In the genomic region with DNA sequence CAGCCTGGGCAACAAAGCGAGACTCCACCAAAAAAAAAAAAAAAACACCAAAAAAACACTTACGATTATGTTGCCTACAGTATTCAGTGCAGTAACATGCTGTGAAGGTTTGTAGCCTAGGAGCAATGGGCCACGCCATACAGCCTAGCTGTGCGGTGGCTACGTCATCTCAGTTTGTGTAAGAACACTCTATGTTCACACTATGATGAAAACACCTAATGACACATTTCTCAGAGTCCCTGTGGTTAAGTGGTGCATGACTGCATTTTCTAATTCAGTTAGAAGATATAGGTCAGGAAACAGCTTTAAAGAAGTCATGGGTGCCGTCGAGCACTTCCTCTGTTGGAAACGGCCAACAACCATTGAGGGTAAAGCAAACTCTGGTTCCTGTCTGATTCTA, we compare ENCODE assay signal across 17 cellular contexts.
DNase-seq lines count a peak whose midpoint lies in the region; ATAC-seq, FAIRE-seq and TF ChIP-seq lines count a peak whose summit lies in the region.
"Had no signal": no experiment of that assay in that cellular context is flagged by ENCODE, and none has a peak within 500 bp of the region (broad histone marks: within the 10 kb centered on the region; RNA-seq: fewer than 3 reads in every experiment).

No MANE protein-coding gene starts in this region.

- H3K9me3 Mint-ChIP-seq in activated B cell treated with CpG ODN at 0.5 μM for 24 hours: no peaks in the 10 kb centered on the region
- no peaks in the 10 kb centered on the region for H3K9me3 Mint-ChIP-seq in natural killer cell treated with Interleukin-12 subunit alpha and Interleukin-12 subunit beta and Interleukin-15 and Interleukin-18, amount 100 ng/mL, for 72 hours
- H3K9me3 Mint-ChIP-seq: naive thymus-derived CD8-positive, alpha-beta T cell had no signal

- no peak for TF ChIP-seq CTCF in activated B cell treated with CpG ODN at 0.5 μM for 24 hours (IDR thresholded peaks at IDR 0.05)

- H3K4me1 Mint-ChIP-seq in activated B cell treated with CpG ODN at 0.5 μM for 24 hours: peaks cover 4% of the 10 kb centered on the region
- H3K4me1 Mint-ChIP-seq in natural killer cell treated with Interleukin-12 subunit alpha and Interleukin-12 subunit beta and Interleukin-15 and Interleukin-18, amount 100 ng/mL, for 72 hours (ENCODE audit: low read depth in 2 of 2): no peaks in the 10 kb centered on the region
- H3K4me1 Mint-ChIP-seq: brain; naive thymus-derived CD8-positive, alpha-beta T cell had no signal

- H3K27ac Mint-ChIP-seq in activated B cell treated with CpG ODN at 0.5 μM for 24 hours: no peak overlapping the region
- peak overlapping the region in 1 of 2 donors; percentile 25 for H3K27ac Mint-ChIP-seq in natural killer cell treated with Interleukin-12 subunit alpha and Interleukin-12 subunit beta and Interleukin-15 and Interleukin-18, amount 100 ng/mL, for 72 hours
- H3K27ac Mint-ChIP-seq: brain; naive thymus-derived CD8-positive, alpha-beta T cell had no signal

- intact Hi-C loops in activated B cell treated with CpG ODN at 0.5 μM for 24 hours (cut with micrococcal nuclease): no loop called here

- POLR2A ChIA-PET in activated B cell treated with CpG ODN at 0.5 μM for 24 hours (lab: Charles Lee): no interaction called here

- H3K4me3 Mint-ChIP-seq in activated B cell treated with CpG ODN at 0.5 μM for 24 hours: no peak overlapping the region
- no peak overlapping the region for H3K4me3 Mint-ChIP-seq in natural killer cell treated with Interleukin-12 subunit alpha and Interleukin-12 subunit beta and Interleukin-15 and Interleukin-18, amount 100 ng/mL, for 72 hours
- H3K4me3 Mint-ChIP-seq: brain; naive thymus-derived CD8-positive, alpha-beta T cell had no signal

- H3K36me3 Mint-ChIP-seq in activated B cell treated with CpG ODN at 0.5 μM for 24 hours (ENCODE audit: low read depth): no peaks in the 10 kb centered on the region
- H3K36me3 Mint-ChIP-seq in natural killer cell treated with Interleukin-12 subunit alpha and Interleukin-12 subunit beta and Interleukin-15 and Interleukin-18, amount 100 ng/mL, for 72 hours: no peaks in the 10 kb centered on the region
- H3K36me3 Mint-ChIP-seq: brain; naive thymus-derived CD8-positive, alpha-beta T cell had no signal

- DNase-seq in activated CD4-positive, CD25-positive, alpha-beta regulatory T cell treated with anti-CD3 and anti-CD28 coated beads, Interleukin-2, amount 50 U/mL, for 72 hours: no peak
- DNase-seq in HTR-8/SVneo (ENCODE audit: insufficient read length, low spot score) (no peak), activated B cell treated with CpG ODN at 0.5 μM for 24 hours (no peak), anterior cingulate cortex (lab: John Stamatoyannopoulos, UW) (no peak), NCI-H1417 treated with DMSO at 0.1 percent for 48 hours (lab: John Stamatoyannopoulos, UW) (no peak)
- DNase-seq in natural killer cell treated with Interleukin-12 subunit alpha and Interleukin-12 subunit beta and Interleukin-15 and Interleukin-18, amount 100 ng/mL, for 72 hours (ENCODE audit: low spot score): no peak
- DNase-seq: GM23248; KBM-7; left lung; naive thymus-derived CD8-positive, alpha-beta T cell; NCI-H1930; NCI-H526 treated with DMSO at 0.1 percent for 48 hours had no signal

- H3K27me3 Mint-ChIP-seq in activated B cell treated with CpG ODN at 0.5 μM for 24 hours: peaks cover 10% of the 10 kb centered on the region
- H3K27me3 Mint-ChIP-seq in natural killer cell treated with Interleukin-12 subunit alpha and Interleukin-12 subunit beta and Interleukin-15 and Interleukin-18, amount 100 ng/mL, for 72 hours: peaks cover 8 to 9% of the 10 kb centered on the region in 2 donors

- CTCF ChIA-PET in activated B cell treated with CpG ODN at 0.5 μM for 24 hours (lab: Charles Lee): no interaction called here

- FAIRE-seq in HTR-8/SVneo (lab: Jason Lieb, UNC): peak; percentile 38
- FAIRE-seq: GM18507 had no signal

- ATAC-seq in activated CD4-positive, CD25-positive, alpha-beta regulatory T cell treated with anti-CD3 and anti-CD28 coated beads, Interleukin-2, amount 50 U/mL, for 24 hours: peak; percentile 78 to 99
- peak; percentile 31 for ATAC-seq in activated B cell treated with CpG ODN at 0.5 μM for 24 hours (ENCODE audit: low read depth)
- peak; percentile 76 to 93 for ATAC-seq in natural killer cell treated with Interleukin-12 subunit alpha and Interleukin-12 subunit beta and Interleukin-15 and Interleukin-18, amount 100 ng/mL, for 72 hours
- no peak for ATAC-seq in HG03039 (IDR thresholded peaks at IDR 0.05; ENCODE audit: unreplicated experiment)
- ATAC-seq: A549, left lung had no signal
